In genomic region chr2:163850036-163850435, GRCh38 we compare ENCODE assay signal across 16 cellular contexts.
DNase-seq lines count a peak whose midpoint lies in the region; ATAC-seq and TF ChIP-seq lines count a peak whose summit lies in the region.
"Had no signal": no experiment of that assay in that cellular context is flagged by ENCODE, and none has a peak within 500 bp of the region (broad histone marks: within the 10 kb centered on the region; RNA-seq: fewer than 3 reads in every experiment).

No MANE protein-coding gene starts in this region.

- no peaks in the 10 kb centered on the region for H3K36me3 Mint-ChIP-seq in endothelial cell (ENCODE audit: low read depth, unreplicated experiment)
- H3K36me3 Mint-ChIP-seq: CD14-positive monocyte; CD4-positive, alpha-beta memory T cell had no signal

- H3K4me2 ChIP-seq in trophoblast cell (ENCODE audit: low read length): no peak overlapping the region
- H3K4me2 ChIP-seq: BLaER1 had no signal

- TF ChIP-seq POLR2A in right lobe of liver (IDR thresholded peaks at IDR 0.05): no peak

- no peak overlapping the region for H3K4me3 Mint-ChIP-seq in endothelial cell (ENCODE audit: unreplicated experiment)
- H3K4me3 Mint-ChIP-seq: CD14-positive monocyte; CD4-positive, alpha-beta memory T cell; H9 had no signal

- H3K4me3 ChIP-seq in trophoblast cell (ENCODE audit: low read depth, low read length) (no peak overlapping the region), right lobe of liver (no peak overlapping the region)
- H3K4me3 ChIP-seq: BLaER1, GM12878 had no signal

- H3K14ac ChIP-seq in trophoblast cell (ENCODE audit: low read length): no peak overlapping the region

- H3K4ac ChIP-seq in trophoblast cell (ENCODE audit: low read depth, low read length): no peak overlapping the region

- intact Hi-C loops in right lobe of liver (cut with DNase I): no loop called here

- no peaks in the 10 kb centered on the region for H3K27me3 ChIP-seq in trophoblast cell (ENCODE audit: insufficient read depth, low read length)
- no peaks in the 10 kb centered on the region for H3K27me3 ChIP-seq in right lobe of liver
- H3K27me3 ChIP-seq: BLaER1 had no signal

- no peak overlapping the region for H4K8ac ChIP-seq in trophoblast cell (ENCODE audit: low read depth, low read length)

- no peak overlapping the region for H3K18ac ChIP-seq in trophoblast cell (ENCODE audit: low read length)

- H4K12ac ChIP-seq in trophoblast cell (ENCODE audit: low read depth, low read length): no peak overlapping the region

- H2BK120ac ChIP-seq in trophoblast cell (ENCODE audit: insufficient read depth, low read length, poor library complexity): no peak overlapping the region

- H3K4me1 ChIP-seq in trophoblast cell (ENCODE audit: control insufficient read depth in 1 of 2, insufficient read depth in 2 of 2, low read length in 2 of 2) (peaks cover 0 to 5% of the 10 kb centered on the region in 2 experiments), right lobe of liver (no peaks in the 10 kb centered on the region)
- H3K4me1 ChIP-seq: BLaER1 had no signal

- H3K27ac ChIP-seq in trophoblast cell (ENCODE audit: low read depth, low read length) (peak overlapping the region; percentile 10), right lobe of liver (no peak overlapping the region)
- H3K27ac ChIP-seq: BLaER1 had no signal

- H3K27me3 Mint-ChIP-seq in endothelial cell (ENCODE audit: unreplicated experiment): no peaks in the 10 kb centered on the region
- H3K27me3 Mint-ChIP-seq: CD4-positive, alpha-beta memory T cell had no signal

- peak overlapping the region; percentile 32 for H3K27ac Mint-ChIP-seq in endothelial cell (ENCODE audit: unreplicated experiment)
- H3K27ac Mint-ChIP-seq: CD14-positive monocyte; CD4-positive, alpha-beta memory T cell; H9 had no signal

- H4K91ac ChIP-seq in trophoblast cell (ENCODE audit: low read depth, low read length): no peak overlapping the region

- H3K79me2 ChIP-seq in trophoblast cell (ENCODE audit: control insufficient read depth, insufficient read depth, low read length, poor library complexity): no peaks in the 10 kb centered on the region

- H3K9ac ChIP-seq in trophoblast cell (ENCODE audit: low read length): no peak overlapping the region
- H3K9ac ChIP-seq: BLaER1 had no signal

- H3K36me3 ChIP-seq in trophoblast cell (ENCODE audit: control insufficient read depth in 1 of 2, insufficient read depth in 2 of 2, low read length in 2 of 2): no peaks in the 10 kb centered on the region
- H3K36me3 ChIP-seq in right lobe of liver: no peaks in the 10 kb centered on the region
- H3K36me3 ChIP-seq: BLaER1 had no signal

- H3K4me1 Mint-ChIP-seq in endothelial cell (ENCODE audit: unreplicated experiment): peaks cover 5% of the 10 kb centered on the region
- H3K4me1 Mint-ChIP-seq: CD14-positive monocyte; CD4-positive, alpha-beta memory T cell had no signal

- WGBS in trophoblast cell (ENCODE audit: extremely low coverage, insufficient coverage, insufficient read length): no CpG with 5 or more reads among the region's 1 CpG
- 86% methylated on average over 1 of the region's 1 CpG for WGBS in right lobe of liver (ENCODE audit: insufficient coverage, low coverage, low lambda C conversion rate, missing lambda C conversion rate)

- H3K79me1 ChIP-seq in trophoblast cell (ENCODE audit: low read length): no peaks in the 10 kb centered on the region

- H2AFZ ChIP-seq in trophoblast cell (ENCODE audit: insufficient read depth, low read length, poor library complexity): no peak overlapping the region

- H2BK5ac ChIP-seq in trophoblast cell (ENCODE audit: low read depth, low read length, poor library complexity): no peak overlapping the region

- no peak overlapping the region for H3K23ac ChIP-seq in trophoblast cell (ENCODE audit: low read length)

- TF ChIP-seq CTCF in endothelial cell (IDR thresholded peaks at IDR 0.05; ENCODE audit: unreplicated experiment) (no peak), right lobe of liver (IDR thresholded peaks at IDR 0.05) (no peak)

- no peak overlapping the region for H2BK12ac ChIP-seq in trophoblast cell (ENCODE audit: low read length)

- H3K9me3 ChIP-seq in trophoblast cell (ENCODE audit: insufficient read depth, low read depth, low read length): no peaks in the 10 kb centered on the region
- no peaks in the 10 kb centered on the region for H3K9me3 ChIP-seq in right lobe of liver

- no peak for ATAC-seq in GM18867 (IDR thresholded peaks at IDR 0.05; ENCODE audit: unreplicated experiment)
- no peak for ATAC-seq in HG03457 (IDR thresholded peaks at IDR 0.05; ENCODE audit: unreplicated experiment)
- ATAC-seq in right lobe of liver: no peak
- ATAC-seq: GM12878 had no signal

- DNase-seq in ELF-1 (ENCODE audit: low read depth, low spot score) (peak; percentile 15), endothelial cell (ENCODE audit: low spot score) (no peak), islet precursor cell (peak; percentile 74), trophoblast cell (peak; percentile 77 to 82), ureter (ENCODE audit: low spot score) (no peak), right lobe of liver (no peak)
- DNase-seq: 8988T; Calu3; CD4-positive, alpha-beta memory T cell; DMS79 treated with DMSO at 0.1 percent for 48 hours; H9 had no signal

- H2AK5ac ChIP-seq in trophoblast cell (ENCODE audit: low read length): no peak overlapping the region

- peaks cover 5% of the 10 kb centered on the region for H3K9me3 Mint-ChIP-seq in endothelial cell (ENCODE audit: unreplicated experiment)
- H3K9me3 Mint-ChIP-seq: H9 had no signal

Comparison
In these comparisons a context has a peak if more than half of its experiments do, and no peak if none do; other contexts are left out.
1. DNase-seq: peak in ELF-1 (single experiment), islet precursor cell (single experiment) and trophoblast cell (2 of 2); none in endothelial cell (single experiment), ureter (single experiment) and right lobe of liver (0 of 3).